ENCODE assay signal across 8 cellular contexts in genomic region chr17:32486701-32487459, GRCh38. TPM values are rescaled to one million over a fixed set of nuclear protein-coding genes. Genes with fewer than 3 reads are reported as not detected.
DNase-seq lines count a peak whose midpoint lies in the region; ATAC-seq and TF ChIP-seq lines count a peak whose summit lies in the region.

TSS of gene CDK5R1 (plus strand) at chr17:32486993. CDS start at chr17:32487621, 628 bp downstream.

- POLR2A ChIA-PET in activated B cell treated with CpG ODN at 0.5 μM for 24 hours (lab: Charles Lee): interaction anchor here (0.6 to 6.3 kb wide), 15 partner anchors 9 to 390 kb away, joined by 3 to 90 read pairs (median 6); partner anchors contain the start of genes MYO1D and PSMD11

- ATAC-seq in HG02588 (IDR thresholded peaks at IDR 0.05; ENCODE audit: unreplicated experiment) (peak; percentile 46), activated B cell treated with CpG ODN at 0.5 μM for 24 hours (ENCODE audit: low read depth) (peak; percentile 66)

- H3K27ac ChIP-seq in layer of hippocampus (ENCODE audit: low read depth, low read length): peak within 1 kb of the TSS; percentile 94

- in situ Hi-C loops in GM13976 (cut with MboI; ENCODE audit: low sequenced_read_pairs, unreplicated experiment): loop anchor here (10.0 kb wide), 1 partner anchor 278 kb away; no protein-coding TSS in a partner anchor

- CTCF ChIA-PET in activated B cell treated with CpG ODN at 0.5 μM for 24 hours (lab: Charles Lee): interaction anchor here (1.1 to 10.2 kb wide), 8 partner anchors 8 to 121 kb away, joined by 3 to 53 read pairs (median 5); no protein-coding TSS in a partner anchor

- peak within 1 kb of the TSS; percentile 59 for H3K27ac Mint-ChIP-seq in activated B cell treated with CpG ODN at 0.5 μM for 24 hours

- H3K4me3 Mint-ChIP-seq in activated B cell treated with CpG ODN at 0.5 μM for 24 hours: peak within 1 kb of the TSS; percentile 84

- H3K9me3 Mint-ChIP-seq in activated B cell treated with CpG ODN at 0.5 μM for 24 hours: no peaks in the 10 kb centered on the region

- intact Hi-C loops in activated B cell treated with CpG ODN at 0.5 μM for 24 hours (cut with micrococcal nuclease): loop anchor here (1.0 to 2.0 kb wide), 3 partner anchors 16 to 72 kb away; no protein-coding TSS in a partner anchor

- TF ChIP-seq CTCF in GM13976 (IDR thresholded peaks at IDR 0.05; ENCODE audit: borderline replicate concordance, control extremely low read depth, extremely low read depth, insufficient read depth, missing control alignments) (no peak), activated B cell treated with CpG ODN at 0.5 μM for 24 hours (IDR thresholded peaks at IDR 0.05) (no peak)

- H3K36me3 Mint-ChIP-seq in activated B cell treated with CpG ODN at 0.5 μM for 24 hours (ENCODE audit: low read depth): peaks cover 38% of the 10 kb centered on the region

- no peaks in the 10 kb centered on the region for H3K27me3 ChIP-seq in layer of hippocampus (ENCODE audit: control insufficient read depth, insufficient read depth, low read length)

- peaks cover 54% of the 10 kb centered on the region for H3K4me1 Mint-ChIP-seq in activated B cell treated with CpG ODN at 0.5 μM for 24 hours

- DNase-seq in GM13976 (ENCODE audit: low spot score): peak; percentile 88
- DNase-seq in NCI-H146 (lab: John Stamatoyannopoulos, UW): peak; percentile 82
- peak; percentile 76 for DNase-seq in activated B cell treated with CpG ODN at 0.5 μM for 24 hours
- peak; percentile 63 for DNase-seq in cerebellar cortex (ENCODE audit: low spot score)
- peak; percentile 76 for DNase-seq in stimulated activated CD4-positive, alpha-beta T cell treated with anti-CD3 and anti-CD28 coated beads, Interleukin-1b, Interleukin-23, amount 100 ng/mL, for 48 hours
- DNase-seq in KG1 (lab: John Stamatoyannopoulos, UW): no peak

- no peaks in the 10 kb centered on the region for H3K27me3 Mint-ChIP-seq in activated B cell treated with CpG ODN at 0.5 μM for 24 hours

RNA-seq across cellular contexts. Expression of gene CDK5R1, which starts in this region (rescaled TPM):
- total RNA-seq in activated B cell treated with CpG ODN at 0.5 μM for 24 hours: 9.3 and 9.6 TPM in 2 replicates
